Comparison of ENCODE assay signal across 24 cellular contexts in the genomic region with DNA sequence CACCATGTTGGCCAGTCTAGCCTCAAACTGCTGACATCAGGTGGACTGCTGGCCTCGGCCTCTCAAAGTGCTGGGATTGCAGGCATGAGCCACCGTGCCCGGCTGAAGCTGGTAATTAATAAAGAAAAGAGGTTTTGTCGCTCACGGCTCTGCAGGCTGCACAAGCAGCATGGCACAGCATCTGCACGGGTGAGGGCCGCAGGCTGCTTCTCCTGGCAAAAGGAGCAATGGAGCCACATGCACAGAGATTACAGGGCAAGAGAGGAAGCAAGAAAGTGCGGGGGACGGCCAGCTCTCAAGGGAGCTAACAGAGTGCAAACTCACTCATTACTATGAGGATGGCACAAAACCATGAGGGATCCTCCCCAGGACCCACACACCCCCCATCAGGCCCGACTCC.
"Had no signal": no experiment of that assay in that cellular context is flagged by ENCODE, and none has a peak within 500 bp of the region (broad histone marks: within the 10 kb centered on the region; RNA-seq: fewer than 3 reads in every experiment).

No MANE protein-coding gene starts in this region.

- H3K27me3 ChIP-seq: SJSA1 had no signal

- ATAC-seq: K562, Panc1, PC-3 had no signal

- H3K9ac ChIP-seq: KMS-11 had no signal

- H3K4me3 ChIP-seq: K562, SJSA1, SK-N-MC had no signal

- H3K27me3 Mint-ChIP-seq: IgD-negative memory B cell had no signal

- H3K4me2 ChIP-seq: KMS-11 had no signal

- H3K27ac ChIP-seq: HL-60, KMS-11, RWPE1, SJSA1, SK-N-MC had no signal

- H3K9me3 ChIP-seq: SJSA1 had no signal

- DNase-seq: Kasumi-1, MM.1S, NCI-H1048, NCI-H1105, NCI-H1417, NCI-H1436 treated with DMSO at 0.1 percent for 48 hours, NCI-H1694, NCI-H1930, NCI-H2081, NCI-H2107, NCI-H2227 treated with DMSO at 0.1 percent for 48 hours, NCI-H524, NCI-H526 treated with DMSO at 0.1 percent for 48 hours, NCI-H774, PC-3, SIG-M5 had no signal

- H3K9me3 Mint-ChIP-seq: IgD-negative memory B cell had no signal
